1 cellular context compared by ENCODE assay signal in genomic region chr12:109897029-109897428, GRCh38.
TF ChIP-seq lines count a peak whose summit lies in the region.

No MANE protein-coding gene starts in this region.

TF ChIP-seq in HepG2, 621 proteins besides CTCF, POLR2A, EP300 and RAD21 (continued from another document):
- TF ChIP-seq CEBPB (IDR thresholded peaks at IDR 0.05; ENCODE audit: borderline replicate concordance, low read depth, low read length) (peak; percentile 58; the same call in 1 of the 2 replicates), HNF4A (CRISPR knock-in tag; IDR thresholded peaks at IDR 0.05) (peak; percentile 12; the same call in 1 of the 2 replicates), FOXA3 (CRISPR knock-in tag; IDR thresholded peaks at IDR 0.05) (0 out of 2 replicates have a peak, but pooled peaks have one; percentile 22), NR2F1 (CRISPR knock-in tag; IDR thresholded peaks at IDR 0.05) (no peak), CHCHD3 (CRISPR knock-in tag; IDR thresholded peaks at IDR 0.05) (no peak), MAZ (IDR thresholded peaks at IDR 0.05; ENCODE audit: borderline replicate concordance, low read depth, low read length) (no peak), MAZ (CRISPR knock-in tag; IDR thresholded peaks at IDR 0.05; ENCODE audit: low read depth) (no peak), ZMYM2 (CRISPR knock-in tag; IDR thresholded peaks at IDR 0.05) (no peak), ZNF207 (IDR thresholded peaks at IDR 0.05; ENCODE audit: borderline replicate concordance) (no peak)
- TF ChIP-seq, protein P1, sequence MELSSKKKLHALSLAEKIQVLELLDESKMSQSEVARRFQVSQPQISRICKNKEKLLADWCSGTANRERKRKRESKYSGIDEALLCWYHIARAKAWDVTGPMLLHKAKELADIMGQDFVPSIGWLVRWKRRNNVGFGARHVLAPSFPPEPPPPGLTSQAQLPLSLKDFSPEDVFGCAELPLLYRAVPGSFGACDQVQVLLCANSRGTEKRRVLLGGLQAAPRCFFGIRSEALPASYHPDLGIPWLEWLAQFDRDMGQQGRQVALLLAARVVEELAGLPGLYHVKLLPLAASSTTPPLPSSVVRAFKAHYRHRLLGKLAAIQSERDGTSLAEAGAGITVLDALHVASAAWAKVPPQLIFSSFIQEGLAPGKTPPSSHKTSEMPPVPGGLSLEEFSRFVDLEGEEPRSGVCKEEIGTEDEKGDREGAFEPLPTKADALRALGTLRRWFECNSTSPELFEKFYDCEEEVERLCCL (CRISPR knock-in tag; IDR thresholded peaks at IDR 0.05; ENCODE audit: borderline replicate concordance): no peak
- TF ChIP-seq, protein P2, sequence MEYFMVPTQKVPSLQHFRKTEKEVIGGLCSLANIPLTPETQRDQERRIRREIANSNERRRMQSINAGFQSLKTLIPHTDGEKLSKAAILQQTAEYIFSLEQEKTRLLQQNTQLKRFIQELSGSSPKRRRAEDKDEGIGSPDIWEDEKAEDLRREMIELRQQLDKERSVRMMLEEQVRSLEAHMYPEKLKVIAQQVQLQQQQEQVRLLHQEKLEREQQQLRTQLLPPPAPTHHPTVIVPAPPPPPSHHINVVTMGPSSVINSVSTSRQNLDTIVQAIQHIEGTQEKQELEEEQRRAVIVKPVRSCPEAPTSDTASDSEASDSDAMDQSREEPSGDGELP (IDR thresholded peaks at IDR 0.05; ENCODE audit: borderline replicate concordance, low read depth): peak; percentile 65; the same call in 1 of the 2 replicates
